8 cellular contexts compared by ENCODE assay signal in genomic region chr2:229270551-229271410, GRCh38. TPM values are rescaled to one million over a fixed set of nuclear protein-coding genes. Genes with fewer than 3 reads are reported as not detected.
A peak's percentile ranks its signal among the peaks of the same experiment; 100 is the strongest.
DNase-seq lines count a peak whose midpoint lies in the region; ATAC-seq and TF ChIP-seq lines count a peak whose summit lies in the region.

A gene with protein sequence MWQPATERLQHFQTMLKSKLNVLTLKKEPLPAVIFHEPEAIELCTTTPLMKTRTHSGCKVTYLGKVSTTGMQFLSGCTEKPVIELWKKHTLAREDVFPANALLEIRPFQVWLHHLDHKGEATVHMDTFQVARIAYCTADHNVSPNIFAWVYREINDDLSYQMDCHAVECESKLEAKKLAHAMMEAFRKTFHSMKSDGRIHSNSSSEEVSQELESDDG (minus strand): TSS chr2:229271287. CDS start chr2:229271043, 244 bp downstream.

- H3K9me3 ChIP-seq in SK-N-SH, result no peaks in the 10 kb centered on the region
- no peaks in the 10 kb centered on the region for H3K9me3 ChIP-seq in prostate gland

- H3K4me2 ChIP-seq in SK-N-SH, result peak within 1 kb of the TSS; percentile 80

- H3K27ac Mint-ChIP-seq in HFFc6, result peak within 1 kb of the TSS; percentile 55

- CTCF ChIA-PET in SK-N-SH (lab: Yijun Ruan, JAX), result interaction anchor here (0.6 to 7.6 kb wide), 4 partner anchors 138 to 592 kb away, joined by 3 to 88 read pairs (median 10); no protein-coding TSS in a partner anchor

- no peaks in the 10 kb centered on the region for H3K9me2 ChIP-seq in SK-N-SH

- intact Hi-C loops in left cardiac atrium (cut with DNase I) (loop anchor here (5.0 to 10.0 kb wide), 4 partner anchors 136 to 1376 kb away; no protein-coding TSS in a partner anchor), prostate gland (cut with DNase I) (loop anchor here (5.0 to 10.0 kb wide), 6 partner anchors 138 to 1378 kb away; no protein-coding TSS in a partner anchor)

- peak within 1 kb of the TSS; percentile 89 for H3K4me3 Mint-ChIP-seq in HFFc6

- no peak for TF ChIP-seq CTCF in HFFc6 (IDR thresholded peaks at IDR 0.05)
- no peak for TF ChIP-seq CTCF in SK-N-SH (IDR thresholded peaks at IDR 0.05)
- no peak for TF ChIP-seq CTCF in prostate gland (IDR thresholded peaks at IDR 0.05)

- ATAC-seq in left cardiac atrium (peak; percentile 90 to 93), GM21367 (IDR thresholded peaks at IDR 0.05; ENCODE audit: unreplicated experiment) (no peak), GM21515 (IDR thresholded peaks at IDR 0.05; ENCODE audit: unreplicated experiment) (no peak)

- DNase-seq in HFFc6, result no peak
- peak; percentile 85 for DNase-seq in SK-N-SH
- peak; percentile 44 for DNase-seq in left cardiac atrium
- DNase-seq in prostate gland (ENCODE audit: low spot score), result no peak
- DNase-seq in pons (ENCODE audit: low spot score), result no peak
- DNase-seq in NCI-H526 treated with DMSO at 0.1 percent for 48 hours (lab: John Stamatoyannopoulos, UW), result no peak

- H3K4me3 ChIP-seq in SK-N-SH (ENCODE audit: low read depth in 2 of 2, low read length in 1 of 2) (peak within 1 kb of the TSS; percentile 58 to 60), prostate gland (peak within 1 kb of the TSS; percentile 71 to 81)

- H2AFZ ChIP-seq in SK-N-SH (ENCODE audit: low read depth), result no peak within 1 kb of the TSS

- TF ChIP-seq RAD21 in SK-N-SH (IDR thresholded peaks at IDR 0.05; ENCODE audit: low read length), result no peak

- no peaks in the 10 kb centered on the region for H3K79me2 ChIP-seq in SK-N-SH (ENCODE audit: insufficient read depth)

- POLR2A ChIA-PET in SK-N-SH (lab: Yijun Ruan, JAX), result no interaction called here

- TF ChIP-seq POLR2A in prostate gland (IDR thresholded peaks at IDR 0.05), result no peak

- no peak within 1 kb of the TSS for H3K9ac ChIP-seq in SK-N-SH

- peaks cover 61% of the 10 kb centered on the region for H3K4me1 Mint-ChIP-seq in HFFc6 (ENCODE audit: low read depth)

- H3K27ac ChIP-seq in SK-N-SH (ENCODE audit: low read depth in 2 of 2, low read length in 1 of 2), result no peak within 1 kb of the TSS; a peak in 1 of 4 replicates
- H3K27ac ChIP-seq in prostate gland, result peak within 1 kb of the TSS; percentile 65 to 70

- no peaks in the 10 kb centered on the region for H3K9me3 Mint-ChIP-seq in HFFc6

- no peaks in the 10 kb centered on the region for H3K27me3 ChIP-seq in SK-N-SH (ENCODE audit: insufficient read depth)
- H3K27me3 ChIP-seq in prostate gland (replicated peaks; ENCODE audit: insufficient read depth), result no peaks in the 10 kb centered on the region

- H3K36me3 Mint-ChIP-seq in HFFc6 (ENCODE audit: low read depth), result no peaks in the 10 kb centered on the region

- peaks cover 1% of the 10 kb centered on the region for H3K27me3 Mint-ChIP-seq in HFFc6 (ENCODE audit: insufficient read depth)

- no peaks in the 10 kb centered on the region for H4K20me1 ChIP-seq in SK-N-SH (ENCODE audit: insufficient read depth)

- H3F3A ChIP-seq in SK-N-SH (replicated peaks; ENCODE audit: insufficient read depth), result no peaks in the 10 kb centered on the region

- 10% methylated on average over 23 of the region's 68 CpGs for WGBS in SK-N-SH (ENCODE audit: low lambda C conversion rate)
- WGBS in prostate gland, result 5% methylated on average over 40 of the region's 68 CpGs

- H3K4me1 ChIP-seq in SK-N-SH (ENCODE audit: control insufficient read depth in 1 of 2, insufficient read depth in 2 of 2, low read depth in 1 of 2, low read length in 1 of 2) (peaks cover 0 to 2% of the 10 kb centered on the region in 2 experiments; a peak in 1 of 4 replicates), prostate gland (replicated peaks) (peaks cover 5% of the 10 kb centered on the region)

- H3K36me3 ChIP-seq in SK-N-SH (replicated peaks in 1 of 2; ENCODE audit: control insufficient read depth in 1 of 2, insufficient read depth in 2 of 2, low read length in 1 of 2) (no peaks in the 10 kb centered on the region), prostate gland (no peaks in the 10 kb centered on the region)

- TF ChIP-seq EP300 in SK-N-SH (IDR thresholded peaks at IDR 0.05; ENCODE audit: borderline replicate concordance in 1 of 2, low read depth in 1 of 2, low read length in 1 of 2), result no peak

TF ChIP-seq in SK-N-SH, 30 proteins besides CTCF, POLR2A, EP300 and RAD21:
- TF ChIP-seq GATA2 (CRISPR knock-in tag; IDR thresholded peaks at IDR 0.05) (no peak), RCOR1 (IDR thresholded peaks at IDR 0.05; ENCODE audit: low read length) (no peak), NRF1 (IDR thresholded peaks at IDR 0.05; ENCODE audit: low read depth, low read length) (peak; percentile 37; the same call in 1 of the 2 replicates), FOXJ3 (CRISPR knock-in tag; IDR thresholded peaks at IDR 0.05) (no peak), TAF1 (IDR thresholded peaks at IDR 0.05; ENCODE audit: borderline replicate concordance, low read depth, low read length) (no peak), POLR2AphosphoS5 (IDR thresholded peaks at IDR 0.05; ENCODE audit: low read depth, low read length) (no peak), SIN3A (IDR thresholded peaks at IDR 0.05; ENCODE audit: borderline replicate concordance, low read depth, low read length) (no peak)

RNA-seq across cellular contexts. Expression of the gene that starts here (rescaled TPM):
- 1 to 10 TPM; 6.7 to 9.1 (median 8.6) TPM for total RNA-seq in HFFc6 (2021; fragmentation: NEBNext Ultra II Directional; extraction: Animal tissue kit (Norgen Biotek cat#: 25700))
- polyA plus RNA-seq in SK-N-SH (2012; rRNA removed), result 0.06 and 0.16 TPM in 2 replicates
- 0.14 and 0.18 TPM in 2 replicates for polyA plus RNA-seq in SK-N-SH (2012; cell fraction: cytosol; rRNA removed)
- polyA plus RNA-seq in SK-N-SH (2012; cell fraction: nucleus; rRNA removed), result 0.06 and 0.18 TPM in 2 replicates
- 10 to 100 TPM; 11.3 to 15.1 TPM for total RNA-seq in left cardiac atrium
- 10 to 100 TPM; 14.0 to 21.0 TPM for total RNA-seq in prostate gland

Comparison
In these comparisons a context has a peak if more than half of its experiments do, and no peak if none do; other contexts are left out.
1. Peak in DNase-seq, H3K4me3 ChIP-seq and H3K4me2 ChIP-seq in SK-N-SH; RNA of the gene not detected or under 1 TPM.
2. H3K27ac ChIP-seq: peak in prostate gland (2 of 2); none in SK-N-SH (0 of 2).
3. ATAC-seq: peak in left cardiac atrium (2 of 2); none in GM21367 (single experiment) and GM21515 (single experiment).